In genomic region chr11:3823303-3823702, GRCh38 we compare ENCODE assay signal across 14 cellular contexts. TPM values are rescaled to one million over a fixed set of nuclear protein-coding genes. Genes with fewer than 3 reads are reported as not detected.
DNase-seq lines count a peak whose midpoint lies in the region; ATAC-seq, FAIRE-seq and TF ChIP-seq lines count a peak whose summit lies in the region.
"Had no signal": no experiment of that assay in that cellular context is flagged by ENCODE, and none has a peak within 500 bp of the region (broad histone marks: within the 10 kb centered on the region; RNA-seq: fewer than 3 reads in every experiment).

No MANE protein-coding gene starts in this region.

- H3K79me1 ChIP-seq in mesendoderm (ENCODE audit: low read length): no peaks in the 10 kb centered on the region

- H3K36me3 Mint-ChIP-seq in CD4-positive, alpha-beta T cell (ENCODE audit: low read depth): peaks cover 38% of the 10 kb centered on the region
- peaks cover 0 to 28% (median 4%) of the 10 kb centered on the region in 3 donors for H3K36me3 Mint-ChIP-seq in naive thymus-derived CD8-positive, alpha-beta T cell
- H3K36me3 Mint-ChIP-seq in activated CD4-positive, alpha-beta T cell treated with anti-CD3 and anti-CD28 coated beads, Interleukin-2, amount 10 ng/mL, durations not matched to agents 7 days and 5 days (ENCODE audit: low read depth): peaks cover 46% of the 10 kb centered on the region

- no CpG with 5 or more reads among the region's 3 CpGs for WGBS in mesendoderm (ENCODE audit: extremely low coverage, insufficient coverage, low lambda C conversion rate)

- H3K4me3 Mint-ChIP-seq in CD4-positive, alpha-beta T cell: no peak overlapping the region
- no peak overlapping the region for H3K4me3 Mint-ChIP-seq in naive thymus-derived CD8-positive, alpha-beta T cell
- no peak overlapping the region for H3K4me3 Mint-ChIP-seq in activated CD4-positive, alpha-beta T cell treated with anti-CD3 and anti-CD28 coated beads, Interleukin-2, amount 10 ng/mL, durations not matched to agents 7 days and 5 days
- H3K4me3 Mint-ChIP-seq: brain had no signal

- H3K9me3 Mint-ChIP-seq in CD4-positive, alpha-beta T cell: no peaks in the 10 kb centered on the region
- no peaks in the 10 kb centered on the region for H3K9me3 Mint-ChIP-seq in naive thymus-derived CD8-positive, alpha-beta T cell
- H3K9me3 Mint-ChIP-seq in activated CD4-positive, alpha-beta T cell treated with anti-CD3 and anti-CD28 coated beads, Interleukin-2, amount 10 ng/mL, durations not matched to agents 7 days and 5 days: no peaks in the 10 kb centered on the region
- H3K9me3 Mint-ChIP-seq: brain had no signal

- no peak overlapping the region for H3K9ac ChIP-seq in mesendoderm (ENCODE audit: low read length)

- no peak for DNase-seq in CD4-positive, alpha-beta T cell
- DNase-seq in RCC 7860 (ENCODE audit: low spot score) (peak; percentile 48), dedifferentiated amniotic fluid mesenchymal stem cell (ENCODE audit: extremely low spot score) (peak; percentile 55), superior temporal gyrus (ENCODE audit: extremely low spot score) (no peak), mesendoderm (no peak)
- no peak for DNase-seq in naive thymus-derived CD8-positive, alpha-beta T cell
- DNase-seq in activated CD4-positive, alpha-beta T cell treated with anti-CD3 and anti-CD28 coated beads, Interleukin-2, amount 10 ng/mL, durations not matched to agents 7 days and 5 days: no peak
- DNase-seq: kidney glomerular epithelial cell; NCI-H2081 treated with DMSO at 0.1 percent for 48 hours; stimulated activated CD4-positive, alpha-beta T cell treated with anti-CD3 and anti-CD28 coated beads, Interleukin-12 subunit alpha, Interleukin-12 subunit beta, amount 100 ng/mL, for 4 hours had no signal

- no peak overlapping the region for H3K4me3 ChIP-seq in mesendoderm (ENCODE audit: low read length)

- no peak for ATAC-seq in CD4-positive, alpha-beta T cell (ENCODE audit: poor library complexity)
- ATAC-seq in naive thymus-derived CD8-positive, alpha-beta T cell: no peak
- no peak for ATAC-seq in GM18870 (IDR thresholded peaks at IDR 0.05; ENCODE audit: unreplicated experiment)

- H3K27me3 ChIP-seq in CD4-positive, alpha-beta T cell (ENCODE audit: control insufficient read depth, insufficient read depth, low read length): no peaks in the 10 kb centered on the region
- H3K27me3 ChIP-seq in mesendoderm (ENCODE audit: insufficient read depth, low read length, poor library complexity): no peaks in the 10 kb centered on the region

- H3K27ac Mint-ChIP-seq in CD4-positive, alpha-beta T cell: peak overlapping the region; percentile 32
- peak overlapping the region in 8 of 10 donors; percentile 30 to 88 (median 65) for H3K27ac Mint-ChIP-seq in naive thymus-derived CD8-positive, alpha-beta T cell
- no peak overlapping the region for H3K27ac Mint-ChIP-seq in activated CD4-positive, alpha-beta T cell treated with anti-CD3 and anti-CD28 coated beads, Interleukin-2, amount 10 ng/mL, durations not matched to agents 7 days and 5 days
- H3K27ac Mint-ChIP-seq: brain had no signal

- peaks cover 4% of the 10 kb centered on the region for H3K4me1 ChIP-seq in mesendoderm (ENCODE audit: control insufficient read depth, low read depth, low read length)

- intact Hi-C loops in CD4-positive, alpha-beta T cell (cut with DNase I, micrococcal nuclease): no loop called here

- no peak overlapping the region for H3K23ac ChIP-seq in mesendoderm (ENCODE audit: low read length)

- no peaks in the 10 kb centered on the region for H3K27me3 Mint-ChIP-seq in CD4-positive, alpha-beta T cell
- no peaks in the 10 kb centered on the region for H3K27me3 Mint-ChIP-seq in naive thymus-derived CD8-positive, alpha-beta T cell
- no peaks in the 10 kb centered on the region for H3K27me3 Mint-ChIP-seq in activated CD4-positive, alpha-beta T cell treated with anti-CD3 and anti-CD28 coated beads, Interleukin-2, amount 10 ng/mL, durations not matched to agents 7 days and 5 days
- H3K27me3 Mint-ChIP-seq: brain had no signal

- H3K4me2 ChIP-seq in mesendoderm (ENCODE audit: low read length): no peak overlapping the region

- TF ChIP-seq CTCF in CD4-positive, alpha-beta T cell (IDR thresholded peaks at IDR 0.05): no peak

- no peak overlapping the region for H2BK120ac ChIP-seq in mesendoderm (ENCODE audit: low read depth, low read length)

- POLR2A ChIA-PET in CD4-positive, alpha-beta T cell (lab: Charles Lee): interaction anchor here (1.2 to 2.0 kb wide), 3 partner anchors 14 to 31 kb away, joined by 3 to 16 read pairs (median 8); partner anchors contain the start of gene RHOG
- POLR2A ChIA-PET in naive thymus-derived CD8-positive, alpha-beta T cell (lab: Charles Lee): interaction anchor here (0.8 to 5.5 kb wide), 3 partner anchors 14 to 249 kb away, joined by 3 to 81 read pairs (median 7); partner anchors contain the start of genes RHOG and STIM1
- POLR2A ChIA-PET in activated CD4-positive, alpha-beta T cell treated with anti-CD3 and anti-CD28 coated beads, Interleukin-2, amount 10 ng/mL, durations not matched to agents 7 days and 5 days (lab: Charles Lee): no interaction called here

- H4K8ac ChIP-seq in mesendoderm (ENCODE audit: low read depth, low read length): no peak overlapping the region

- H3K79me2 ChIP-seq in mesendoderm (ENCODE audit: control insufficient read depth, insufficient read depth, low read length): no peaks in the 10 kb centered on the region

- H3K36me3 ChIP-seq in mesendoderm (ENCODE audit: control insufficient read depth, insufficient read depth, low read length): peaks cover 10% of the 10 kb centered on the region

- no peaks in the 10 kb centered on the region for H3K9me3 ChIP-seq in CD4-positive, alpha-beta T cell (ENCODE audit: control insufficient read depth, low read length)

- H3K4me1 Mint-ChIP-seq in CD4-positive, alpha-beta T cell (ENCODE audit: low read depth): peaks cover 38% of the 10 kb centered on the region
- peaks cover 24 to 45% (median 38%) of the 10 kb centered on the region in 4 donors for H3K4me1 Mint-ChIP-seq in naive thymus-derived CD8-positive, alpha-beta T cell
- H3K4me1 Mint-ChIP-seq in activated CD4-positive, alpha-beta T cell treated with anti-CD3 and anti-CD28 coated beads, Interleukin-2, amount 10 ng/mL, durations not matched to agents 7 days and 5 days: peaks cover 37% of the 10 kb centered on the region
- H3K4me1 Mint-ChIP-seq: brain had no signal

- no peak overlapping the region for H3K27ac ChIP-seq in CD4-positive, alpha-beta T cell (ENCODE audit: low read depth, low read length)
- H3K27ac ChIP-seq in mesendoderm (ENCODE audit: low read depth, low read length): no peak overlapping the region

- no peak overlapping the region for H3K4ac ChIP-seq in mesendoderm (ENCODE audit: low read depth, low read length)

- no peak overlapping the region for H3K18ac ChIP-seq in mesendoderm (ENCODE audit: low read length)

- H2BK15ac ChIP-seq in mesendoderm (replicated peaks; ENCODE audit: low read depth): no peak overlapping the region

- no peak overlapping the region for H2AK5ac ChIP-seq in mesendoderm (ENCODE audit: low read length)

- peak; percentile 65 for FAIRE-seq in RCC 7860 (lab: Jason Lieb, UNC)
- FAIRE-seq: frontal cortex, GM12891 had no signal

- CTCF ChIA-PET in CD4-positive, alpha-beta T cell (lab: Charles Lee): interaction anchor here (0.7 to 2.0 kb wide), 2 partner anchors 31 to 156 kb away, joined by 3 to 9 read pairs; partner anchors contain the start of gene STIM1
- CTCF ChIA-PET in activated CD4-positive, alpha-beta T cell treated with anti-CD3 and anti-CD28 coated beads, Interleukin-2, amount 10 ng/mL, durations not matched to agents 7 days and 5 days (lab: Charles Lee): interaction anchor here (0.7 to 2.0 kb wide), 4 partner anchors 10 to 18 kb away, joined by 4 to 9 read pairs (median 7); partner anchors contain the start of genes PGAP2 and RHOG

- H3K56ac ChIP-seq in mesendoderm (ENCODE audit: low read length): no peak overlapping the region

- H2BK5ac ChIP-seq in mesendoderm (ENCODE audit: low read length): no peak overlapping the region

- H4K5ac ChIP-seq in mesendoderm (ENCODE audit: low read length): no peak overlapping the region

RNA-seq across cellular contexts. Expression of gene PGAP2, which starts 14.9 kb away (rescaled TPM):
- 10 to 100 TPM; 20.9 to 23.6 TPM for total RNA-seq in CD4-positive, alpha-beta T cell
- 10 to 100 TPM; 23.0 to 23.1 TPM for total RNA-seq in naive thymus-derived CD8-positive, alpha-beta T cell
- polyA plus RNA-seq in naive thymus-derived CD8-positive, alpha-beta T cell: 10 to 100 TPM; 13.6 to 24.2 (median 21.9) TPM
- 55.1 TPM for polyA plus RNA-seq in mesendoderm (2013, experiment 1 of 2)
- polyA plus RNA-seq in mesendoderm (2013, experiment 2 of 2): 56.2 TPM
- total RNA-seq in activated CD4-positive, alpha-beta T cell treated with anti-CD3 and anti-CD28 coated beads, Interleukin-2, amount 10 ng/mL, durations not matched to agents 7 days and 5 days: 10 to 100 TPM; 30.0 to 30.9 TPM

RNA-seq across cellular contexts. Expression of gene RHOG, which starts 17.5 kb away (rescaled TPM):
- 100 to 1,000 TPM; 101 to 106 TPM for total RNA-seq in CD4-positive, alpha-beta T cell
- 10 to 100 TPM; 78.4 to 79.3 TPM for total RNA-seq in naive thymus-derived CD8-positive, alpha-beta T cell
- 100 to 1,000 TPM; 125 to 175 (median 144) TPM for polyA plus RNA-seq in naive thymus-derived CD8-positive, alpha-beta T cell
- 38.2 TPM for polyA plus RNA-seq in mesendoderm (2013, experiment 1 of 2)
- polyA plus RNA-seq in mesendoderm (2013, experiment 2 of 2): 34.7 TPM
- total RNA-seq in activated CD4-positive, alpha-beta T cell treated with anti-CD3 and anti-CD28 coated beads, Interleukin-2, amount 10 ng/mL, durations not matched to agents 7 days and 5 days: 100 to 1,000 TPM; 158 to 172 TPM

RNA-seq across cellular contexts. Expression of gene NUP98, which starts 25.9 kb away (rescaled TPM):
- total RNA-seq in CD4-positive, alpha-beta T cell: 100 to 1,000 TPM; 161 to 186 TPM
- 100 to 1,000 TPM; 106 to 126 TPM for total RNA-seq in naive thymus-derived CD8-positive, alpha-beta T cell
- polyA plus RNA-seq in naive thymus-derived CD8-positive, alpha-beta T cell: 10 to 100 TPM; 31.8 to 50.9 (median 44.9) TPM
- polyA plus RNA-seq in mesendoderm (2013, experiment 1 of 2): 72.3 TPM
- 72.2 TPM for polyA plus RNA-seq in mesendoderm (2013, experiment 2 of 2)
- total RNA-seq in activated CD4-positive, alpha-beta T cell treated with anti-CD3 and anti-CD28 coated beads, Interleukin-2, amount 10 ng/mL, durations not matched to agents 7 days and 5 days: 100 to 1,000 TPM in 1 of 2 experiments, 10 to 100 TPM in 1; 94.7 to 116 TPM

RNA-seq across cellular contexts. Expression of gene STIM1, which starts 32.2 kb away (rescaled TPM):
- 10 to 100 TPM; 89.0 to 94.9 TPM for total RNA-seq in CD4-positive, alpha-beta T cell
- total RNA-seq in naive thymus-derived CD8-positive, alpha-beta T cell: 100 to 1,000 TPM in 1 of 2 experiments, 10 to 100 TPM in 1; 98.7 to 101 TPM
- polyA plus RNA-seq in naive thymus-derived CD8-positive, alpha-beta T cell: 10 to 100 TPM; 33.4 to 39.0 (median 38.9) TPM
- 9.2 TPM for polyA plus RNA-seq in mesendoderm (2013, experiment 1 of 2)
- 8.3 TPM for polyA plus RNA-seq in mesendoderm (2013, experiment 2 of 2)
- total RNA-seq in activated CD4-positive, alpha-beta T cell treated with anti-CD3 and anti-CD28 coated beads, Interleukin-2, amount 10 ng/mL, durations not matched to agents 7 days and 5 days: 100 to 1,000 TPM; 103 to 108 TPM

Comparison
In these comparisons a context has a peak if more than half of its experiments do, and no peak if none do; other contexts are left out.
1. DNase-seq: peak in RCC 7860 (single experiment) and dedifferentiated amniotic fluid mesenchymal stem cell (single experiment); none in CD4-positive, alpha-beta T cell (0 of 10), naive thymus-derived CD8-positive, alpha-beta T cell (0 of 10), superior temporal gyrus (single experiment), mesendoderm (single experiment) and activated CD4-positive, alpha-beta T cell treated with anti-CD3 and anti-CD28 coated beads, Interleukin-2, amount 10 ng/mL, durations not matched to agents 7 days and 5 days (single experiment).